In genomic region chr18:58221060-58221725, GRCh38 we compare ENCODE assay signal across 1 cellular context.
TF ChIP-seq lines count a peak whose summit lies in the region.

No MANE protein-coding gene starts in this region.

TF ChIP-seq in K562, 482 proteins besides CTCF, POLR2A, EP300 and RAD21 (continued from another document and continues in another):
- TF ChIP-seq UBTF (IDR thresholded peaks at IDR 0.05; ENCODE audit: borderline replicate concordance in 1 of 2, low read depth in 2 of 2, low read length in 2 of 2) (no peak), CTBP1 (IDR thresholded peaks at IDR 0.05; ENCODE audit: borderline replicate concordance) (peak; percentile 86), ZNF224 (CRISPR knock-in tag; IDR thresholded peaks at IDR 0.05) (no peak), ZNF239 (CRISPR knock-in tag; IDR thresholded peaks at IDR 0.05) (no peak), IRF9 (tag; IDR thresholded peaks at IDR 0.05) (no peak), ETS1 (conservative IDR thresholded peaks at IDR 0.05; ENCODE audit: control insufficient read depth, low read depth, low read length) (no peak), REST (CRISPR knock-in tag; IDR thresholded peaks at IDR 0.05; ENCODE audit: low read depth) (no peak), HCFC1 (IDR thresholded peaks at IDR 0.05; ENCODE audit: low read depth, low read length) (no peak), SMARCA4 (IDR thresholded peaks at IDR 0.05) (0 out of 2 replicates have a peak, but pooled peaks have one; percentile 45), ZNF3 (CRISPR knock-in tag; IDR thresholded peaks at IDR 0.05) (no peak), NUFIP1 (IDR thresholded peaks at IDR 0.05; ENCODE audit: partially characterized antibody) (no peak), ZNF324 (CRISPR knock-in tag; IDR thresholded peaks at IDR 0.05) (no peak), ZNF184 (CRISPR knock-in tag; IDR thresholded peaks at IDR 0.05) (no peak), ZNF175 (CRISPR knock-in tag; IDR thresholded peaks at IDR 0.05; ENCODE audit: low read depth) (no peak), ZMIZ1 (IDR thresholded peaks at IDR 0.05; ENCODE audit: low read depth in 2 of 2, low read length in 2 of 2) (no peak), KLF6 (CRISPR knock-in tag; IDR thresholded peaks at IDR 0.05; ENCODE audit: borderline replicate concordance) (no peak), CBX5 (IDR thresholded peaks at IDR 0.05; ENCODE audit: borderline replicate concordance, low read depth) (no peak), POLR3G (IDR thresholded peaks at IDR 0.05; ENCODE audit: extremely low read depth, insufficient read length, insufficient replicate concordance) (no peak), NFIC (IDR thresholded peaks at IDR 0.05) (no peak), ZBTB40 (IDR thresholded peaks at IDR 0.05) (no peak), ZBTB40 (CRISPR knock-in tag; IDR thresholded peaks at IDR 0.05) (no peak), CEBPZ (IDR thresholded peaks at IDR 0.05; ENCODE audit: borderline replicate concordance, low read depth, low read length) (no peak), CREB1 (IDR thresholded peaks at IDR 0.05) (peak; percentile 67; the same call in 1 of the 2 replicates), CREB1 (CRISPR knock-in tag; IDR thresholded peaks at IDR 0.05) (peak; percentile 43; the same call in 1 of the 2 replicates), ZBTB49 (CRISPR knock-in tag; IDR thresholded peaks at IDR 0.05; ENCODE audit: borderline replicate concordance) (no peak)
